In the genomic region with DNA sequence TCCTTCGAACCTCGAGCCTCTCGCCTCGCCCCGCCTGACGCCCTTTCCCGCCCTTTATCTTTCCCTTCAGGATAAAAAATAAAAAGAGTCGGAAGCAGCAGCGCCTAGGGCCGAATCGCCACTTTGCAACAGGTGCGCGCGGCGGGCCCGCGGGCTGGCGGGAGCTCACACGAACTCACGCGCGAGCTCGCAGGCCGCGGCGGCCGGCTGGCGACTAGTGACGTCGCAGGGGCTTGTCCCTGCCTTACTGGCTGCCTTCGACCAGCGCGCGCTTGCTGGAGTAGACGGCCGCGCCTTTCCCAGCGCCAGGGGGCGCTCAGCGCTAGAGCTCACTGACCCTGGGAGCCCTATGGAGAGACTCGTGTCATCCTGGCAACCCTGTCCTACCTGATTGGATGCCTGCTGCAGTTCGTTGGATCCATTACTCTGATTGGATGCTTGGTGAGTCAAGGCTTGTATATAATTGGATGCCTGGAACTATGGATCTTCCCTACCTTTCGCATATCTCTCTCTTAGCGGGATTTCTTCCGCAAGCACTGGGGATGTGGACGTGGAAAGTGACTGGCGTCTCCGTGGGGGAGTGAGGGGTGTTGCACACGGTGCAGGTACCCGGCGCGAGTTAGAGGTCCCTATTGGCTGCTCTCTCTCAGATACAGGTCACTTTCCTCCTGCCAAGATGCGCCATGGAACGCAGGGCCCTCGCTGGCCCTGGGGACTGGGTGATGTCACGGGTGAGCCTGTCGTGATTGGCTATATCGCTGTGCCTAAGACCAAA, we compare ENCODE assay signal across 13 cellular contexts. TPM values are rescaled to one million over a fixed set of nuclear protein-coding genes. Genes with fewer than 3 reads are reported as not detected.
DNase-seq lines count a peak whose midpoint lies in the region; ATAC-seq and TF ChIP-seq lines count a peak whose summit lies in the region.
"Not testable (repeated sequence)": the region's sequence is repeated elsewhere in the genome, so short reads cannot be mapped to it uniquely, and the experiment has no call there.
"Had no signal": no experiment of that assay in that cellular context is flagged by ENCODE, and none has a peak within 500 bp of the region (broad histone marks: within the 10 kb centered on the region; RNA-seq: fewer than 3 reads in every experiment).

No MANE protein-coding gene starts in this region.

- H3K4me1 ChIP-seq in HUES64 (ENCODE audit: insufficient read depth, low read length); neuronal stem cell (ENCODE audit: control insufficient read depth in 2 of 2, insufficient read depth in 1 of 2, low read depth in 1 of 2, low read length in 2 of 2): not testable (repeated sequence)

- not testable (repeated sequence) for H3K36me3 ChIP-seq in HUES64 (ENCODE audit: insufficient read depth, low read length); neuronal stem cell (replicated peaks in 1 of 2; ENCODE audit: control insufficient read depth in 2 of 2, insufficient read depth in 2 of 2, low read length in 2 of 2)

- peak overlapping the region; percentile 85 for H3K18ac ChIP-seq in neuronal stem cell (ENCODE audit: low read length)

- peak overlapping the region in 1 of 2 donors; percentile 72 for H3K4me3 Mint-ChIP-seq in activated T-cell treated with anti-CD3 and anti-CD28 coated beads, Interleukin-2, amount 50 U/mL, for 72 hours
- H3K4me3 Mint-ChIP-seq in stimulated activated naive CD8-positive, alpha-beta T cell treated with anti-CD3 and anti-CD28 coated beads, Interleukin-15, amount 100 ng/mL, for 72 hours, result peak overlapping the region; percentile 65 to 66

- not testable (repeated sequence) for H2BK120ac ChIP-seq in neuronal stem cell (ENCODE audit: low read depth, low read length)

- H4K91ac ChIP-seq in neuronal stem cell (ENCODE audit: low read depth, low read length, poor library complexity), result not testable (repeated sequence)

- not testable (repeated sequence) for H3K4ac ChIP-seq in neuronal stem cell (ENCODE audit: low read length)

- H2AK5ac ChIP-seq in neuronal stem cell (ENCODE audit: low read depth, low read length), result not testable (repeated sequence)

- DNase-seq in Daoy (ENCODE audit: low read depth) (peak; percentile 55), RPMI8226 (peak; percentile 18), fibroblast of mammary gland (ENCODE audit: low read depth) (peak; percentile 25), iris pigment epithelial cell (ENCODE audit: low read depth) (peak; percentile 9), neuronal stem cell (ENCODE audit: low spot score) (peak; percentile 41)
- not testable (repeated sequence) for DNase-seq in activated T-cell treated with anti-CD3 and anti-CD28 coated beads, Interleukin-2, amount 50 U/mL, for 72 hours
- peak in 1 of 2 donors; percentile 23 for DNase-seq in stimulated activated naive CD8-positive, alpha-beta T cell treated with anti-CD3 and anti-CD28 coated beads, Interleukin-15, amount 100 ng/mL, for 72 hours

- not testable (repeated sequence) for H3K23ac ChIP-seq in neuronal stem cell (ENCODE audit: low read depth, low read length, poor library complexity)

- not testable (repeated sequence) for H2BK5ac ChIP-seq in neuronal stem cell (ENCODE audit: low read length)

- H3K27me3 ChIP-seq in HUES64 (ENCODE audit: insufficient read depth, low read length) (peaks cover 14% of the 10 kb centered on the region), neuronal stem cell (ENCODE audit: control insufficient read depth in 3 of 3, insufficient read depth in 3 of 3, low read depth in 1 of 3, low read length in 3 of 3) (peaks cover 0 to 25% (median 22%) of the 10 kb centered on the region in 3 experiments)

- H3K9me3 ChIP-seq in HUES64 (ENCODE audit: insufficient read depth, low read depth, low read length), result peaks cover 11% of the 10 kb centered on the region; the same call in 1 of the 2 replicates
- not testable (repeated sequence) for H3K9me3 ChIP-seq in neuronal stem cell (replicated peaks in 1 of 2; ENCODE audit: control insufficient read depth in 2 of 2, insufficient read depth in 1 of 2, low read depth in 1 of 2, low read length in 2 of 2)

- not testable (repeated sequence) for H3K36me3 Mint-ChIP-seq in activated T-cell treated with anti-CD3 and anti-CD28 coated beads, Interleukin-2, amount 50 U/mL, for 72 hours (ENCODE audit: insufficient read depth in 2 of 2)

- peaks cover 16% of the 10 kb centered on the region for H3K4me1 Mint-ChIP-seq in activated T-cell treated with anti-CD3 and anti-CD28 coated beads, Interleukin-2, amount 50 U/mL, for 72 hours (ENCODE audit: low read depth)
- H3K4me1 Mint-ChIP-seq in stimulated activated naive CD8-positive, alpha-beta T cell treated with anti-CD3 and anti-CD28 coated beads, Interleukin-15, amount 100 ng/mL, for 72 hours, result peaks cover 17% of the 10 kb centered on the region

- H3K27ac Mint-ChIP-seq in activated T-cell treated with anti-CD3 and anti-CD28 coated beads, Interleukin-2, amount 50 U/mL, for 72 hours, result not testable (repeated sequence)
- peak overlapping the region in 1 of 2 donors; percentile 66 for H3K27ac Mint-ChIP-seq in stimulated activated naive CD8-positive, alpha-beta T cell treated with anti-CD3 and anti-CD28 coated beads, Interleukin-15, amount 100 ng/mL, for 72 hours

- H2BK15ac ChIP-seq in neuronal stem cell (ENCODE audit: low read length), result not testable (repeated sequence)

- H3K79me1 ChIP-seq in neuronal stem cell (ENCODE audit: low read depth, low read length), result not testable (repeated sequence)

- ATAC-seq in activated T-cell treated with anti-CD3 and anti-CD28 coated beads, Interleukin-2, amount 50 U/mL, for 72 hours (replicated peaks in 1 of 2), result peak; percentile 48 to 50
- peak; percentile 66 for ATAC-seq in stimulated activated naive CD8-positive, alpha-beta T cell treated with anti-CD3 and anti-CD28 coated beads, Interleukin-15, amount 100 ng/mL, for 72 hours

- not testable (repeated sequence) for H4K8ac ChIP-seq in neuronal stem cell (ENCODE audit: low read depth, low read length)

- not testable (repeated sequence) for H3K9ac ChIP-seq in HUES64 (ENCODE audit: low read depth, low read length); neuronal stem cell (ENCODE audit: low read depth, low read length, poor library complexity)

- H3K27me3 Mint-ChIP-seq in activated T-cell treated with anti-CD3 and anti-CD28 coated beads, Interleukin-2, amount 50 U/mL, for 72 hours (ENCODE audit: low read depth), result peaks cover 56% of the 10 kb centered on the region
- peaks cover 64% of the 10 kb centered on the region for H3K27me3 Mint-ChIP-seq in stimulated activated naive CD8-positive, alpha-beta T cell treated with anti-CD3 and anti-CD28 coated beads, Interleukin-15, amount 100 ng/mL, for 72 hours

- H3K4me2 ChIP-seq in neuronal stem cell (ENCODE audit: insufficient read depth, low read length, poor library complexity, severe bottlenecking), result peak overlapping the region; percentile 18

- peak overlapping the region; percentile 21; the same call in 1 of the 2 replicates for H3K4me3 ChIP-seq in HUES64 (ENCODE audit: low read length)
- not testable (repeated sequence) for H3K4me3 ChIP-seq in fibroblast of mammary gland (ENCODE audit: control insufficient read depth, low read depth, low read length)
- H3K4me3 ChIP-seq in neuronal stem cell (ENCODE audit: low read length in 2 of 2), result peak overlapping the region in 1 of 2 donors; percentile 65

- TF ChIP-seq CTCF in fibroblast of mammary gland (conservative IDR thresholded peaks at IDR 0.05; ENCODE audit: control insufficient read depth, insufficient read depth, low read depth, low read length), result not testable (repeated sequence)

- not testable (repeated sequence) for H3K27ac ChIP-seq in HUES64 (ENCODE audit: low read depth, low read length); neuronal stem cell (replicated peaks; ENCODE audit: low read length)

- H3K14ac ChIP-seq in neuronal stem cell (ENCODE audit: low read length), result not testable (repeated sequence)

- WGBS in HUES64, result 59% methylated on average over 31 of the region's 58 CpGs
- no CpG with 5 or more reads among the region's 58 CpGs for WGBS in neuronal stem cell (ENCODE audit: extremely low coverage in 2 of 2, insufficient read length in 2 of 2, insufficient replicate concordance in 1 of 2), 2 donors

- H2BK12ac ChIP-seq in neuronal stem cell (ENCODE audit: low read length), result not testable (repeated sequence)

- H3K9me3 Mint-ChIP-seq in activated T-cell treated with anti-CD3 and anti-CD28 coated beads, Interleukin-2, amount 50 U/mL, for 72 hours, result not testable (repeated sequence)
- peaks cover 0 to 16% of the 10 kb centered on the region in 2 donors for H3K9me3 Mint-ChIP-seq in stimulated activated naive CD8-positive, alpha-beta T cell treated with anti-CD3 and anti-CD28 coated beads, Interleukin-15, amount 100 ng/mL, for 72 hours

- peak overlapping the region; percentile 68 for H2AFZ ChIP-seq in neuronal stem cell (ENCODE audit: low read length)

RNA-seq across cellular contexts. Expression of a gene that starts 33.4 kb away (rescaled TPM):
- total RNA-seq in Daoy (2014; rRNA removed; shearing (Covaris generic)), result 0.36 and 1.4 TPM in 2 replicates
- polyA plus RNA-seq in HUES64 (2013, experiment 1 of 2), result 1.6 TPM
- polyA plus RNA-seq in HUES64 (2013, experiment 2 of 2), result 1.5 TPM
- under 1 TPM; 0.41 to 0.72 TPM for total RNA-seq in activated T-cell treated with anti-CD3 and anti-CD28 coated beads, Interleukin-2, amount 50 U/mL, for 72 hours
- polyA plus RNA-seq in neuronal stem cell (2013, experiment 1 of 2), result 2.6 TPM
- polyA plus RNA-seq in neuronal stem cell (2013, experiment 2 of 2), result 2.5 TPM
- total RNA-seq: activated CD4-positive, alpha-beta T cell treated with anti-CD3 and anti-CD28 coated beads, Interleukin-2, amount 10 ng/mL, durations not matched to agents 24 days and 14 days; CD4-positive, CD25-positive, alpha-beta regulatory T cell; fibroblast of villous mesenchyme had no signal
- polyA plus RNA-seq: CD4-positive, CD25-positive, alpha-beta regulatory T cell had no signal

RNA-seq across cellular contexts. Expression of a gene that starts 38.0 kb away (rescaled TPM):
- total RNA-seq in Daoy (2014; rRNA removed; shearing (Covaris generic)), result 1.8 and 5.6 TPM in 2 replicates
- 7.8 TPM for polyA plus RNA-seq in HUES64 (2013, experiment 1 of 2)
- 14.3 TPM for polyA plus RNA-seq in HUES64 (2013, experiment 2 of 2)
- under 1 TPM in 1 of 2 donors, not detected in 1; 0.58 TPM for total RNA-seq in activated T-cell treated with anti-CD3 and anti-CD28 coated beads, Interleukin-2, amount 50 U/mL, for 72 hours
- polyA plus RNA-seq in neuronal stem cell (2013, experiment 1 of 2), result 78.7 TPM
- 78.4 TPM for polyA plus RNA-seq in neuronal stem cell (2013, experiment 2 of 2)
- total RNA-seq: CD4-positive, CD25-positive, alpha-beta regulatory T cell; endothelial cell of umbilical vein; fibroblast of villous mesenchyme had no signal
- polyA plus RNA-seq: CD4-positive, CD25-positive, alpha-beta regulatory T cell had no signal

RNA-seq across cellular contexts. Expression of a gene that starts 43.0 kb away (rescaled TPM):
- total RNA-seq in Daoy (2014; rRNA removed; shearing (Covaris generic)), result 9.2 TPM in 1 of 2 replicates, not detected in the other
- polyA plus RNA-seq in HUES64 (2013, experiment 1 of 2), result 1.3 TPM
- 2.2 TPM for polyA plus RNA-seq in HUES64 (2013, experiment 2 of 2)
- 1 to 10 TPM; 5.1 to 5.7 TPM for total RNA-seq in activated T-cell treated with anti-CD3 and anti-CD28 coated beads, Interleukin-2, amount 50 U/mL, for 72 hours
- 32.6 TPM for polyA plus RNA-seq in neuronal stem cell (2013, experiment 1 of 2)
- 31.3 TPM for polyA plus RNA-seq in neuronal stem cell (2013, experiment 2 of 2)
- total RNA-seq: breast epithelium; CD4-positive, CD25-positive, alpha-beta regulatory T cell; fibroblast of villous mesenchyme had no signal
- polyA plus RNA-seq: CD4-positive, CD25-positive, alpha-beta regulatory T cell had no signal
